1 cellular context compared by ENCODE assay signal in genomic region chr22:24148586-24148985, GRCh38.
TF ChIP-seq lines count a peak whose summit lies in the region.

No MANE protein-coding gene starts in this region.

TF ChIP-seq in IMR-90, 13 proteins besides CTCF, POLR2A, EP300 and RAD21 (continued from another document):
- no peak for TF ChIP-seq ELK1 (IDR thresholded peaks at IDR 0.05; ENCODE audit: borderline replicate concordance, low read depth, low read length)
- no peak for TF ChIP-seq SMC3 (IDR thresholded peaks at IDR 0.05; ENCODE audit: low read depth, low read length)
- no peak for TF ChIP-seq CEBPB (IDR thresholded peaks at IDR 0.05; ENCODE audit: low read depth, low read length)
- TF ChIP-seq FOS (IDR thresholded peaks at IDR 0.05; ENCODE audit: low read depth, low read length): no peak
- no peak for TF ChIP-seq NFE2L2 (IDR thresholded peaks at IDR 0.05; ENCODE audit: low read depth, low read length)
- no peak for TF ChIP-seq RCOR1 (IDR thresholded peaks at IDR 0.05; ENCODE audit: insufficient replicate concordance, low read length)
- TF ChIP-seq MXI1 (IDR thresholded peaks at IDR 0.05; ENCODE audit: borderline replicate concordance, low read depth, low read length): no peak
